20 cellular contexts compared by ENCODE assay signal in genomic region chr5:149610583-149611250, GRCh38. TPM values are rescaled to one million over a fixed set of nuclear protein-coding genes. Genes with fewer than 3 reads are reported as not detected.
DNase-seq lines count a peak whose midpoint lies in the region; TF ChIP-seq lines count a peak whose summit lies in the region.
"Had no signal": no experiment of that assay in that cellular context is flagged by ENCODE, and none has a peak within 500 bp of the region (broad histone marks: within the 10 kb centered on the region; RNA-seq: fewer than 3 reads in every experiment).

No MANE protein-coding gene starts in this region.

- no peak overlapping the region for H3K4me3 ChIP-seq in tibial nerve
- H3K4me3 ChIP-seq: esophagus squamous epithelium, pancreas had no signal

- TF ChIP-seq EP300 in tibial nerve (IDR thresholded peaks at IDR 0.05): no peak

- H3K27ac ChIP-seq in tibial nerve: peak overlapping the region in 3 of 4 donors; percentile 5 to 59 (median 36)
- H3K27ac ChIP-seq: pancreas had no signal

- TF ChIP-seq CTCF in chondrocyte (IDR thresholded peaks at IDR 0.05): no peak
- no peak for TF ChIP-seq CTCF in tibial nerve (IDR thresholded peaks at IDR 0.05)

- intact Hi-C loops in activated T-helper 1 cell treated with anti-CD3 and anti-CD28 coated beads, Interleukin-12 subunit alpha, Interleukin-12 subunit beta, Interleukin-2, Interleukin-4 antibody, amounts not matched to agents 30 ng/mL and 10 ng/mL and 1 ng/mL, durations not matched to agents 14 hours and 24 hours and 36 hours (cut with micrococcal nuclease): no loop called here

- peaks cover 0 to 79% (median 0%) of the 10 kb centered on the region in 3 donors for H3K36me3 ChIP-seq in tibial nerve

- no peaks in the 10 kb centered on the region for H3K27me3 Mint-ChIP-seq in chondrocyte (ENCODE audit: low read depth)
- peaks cover 2% of the 10 kb centered on the region for H3K27me3 Mint-ChIP-seq in activated T-helper 1 cell treated with anti-CD3 and anti-CD28 coated beads, Interleukin-12 subunit alpha, Interleukin-12 subunit beta, Interleukin-2, Interleukin-4 antibody, amounts not matched to agents 30 ng/mL and 10 ng/mL and 1 ng/mL, durations not matched to agents 14 hours and 24 hours and 36 hours (ENCODE audit: insufficient read depth)
- H3K27me3 Mint-ChIP-seq: T-helper 17 cell had no signal

- peaks cover 0 to 24% (median 6%) of the 10 kb centered on the region in 4 donors for H3K4me1 ChIP-seq in tibial nerve
- H3K4me1 ChIP-seq: pancreas had no signal

- H3K9me3 ChIP-seq in tibial nerve: no peaks in the 10 kb centered on the region
- H3K9me3 ChIP-seq: Caco-2, pancreas had no signal

- H3K4me1 Mint-ChIP-seq in chondrocyte (ENCODE audit: low read depth): peaks cover 35% of the 10 kb centered on the region
- H3K4me1 Mint-ChIP-seq in activated T-helper 1 cell treated with anti-CD3 and anti-CD28 coated beads, Interleukin-12 subunit alpha, Interleukin-12 subunit beta, Interleukin-2, Interleukin-4 antibody, amounts not matched to agents 30 ng/mL and 10 ng/mL and 1 ng/mL, durations not matched to agents 14 hours and 24 hours and 36 hours (ENCODE audit: low read depth): peaks cover 16% of the 10 kb centered on the region

- TF ChIP-seq POLR2A in tibial nerve (IDR thresholded peaks at IDR 0.05): no peak

- DNase-seq in OCI-M1 (lab: John Stamatoyannopoulos, UW) (peak; percentile 43), chondrocyte (ENCODE audit: low spot score) (no peak), myocyte (ENCODE audit: low read depth) (peak; percentile 27), tibial nerve (ENCODE audit: low spot score in 2 of 2) (no peak), DMS79 (lab: John Stamatoyannopoulos, UW) (no peak), AG08396 (ENCODE audit: low spot score) (no peak)
- no peak for DNase-seq in stimulated activated CD4-positive, alpha-beta T cell treated with anti-CD3 and anti-CD28 coated beads, Interleukin-2, amount 100 ng/mL, for 48 hours
- no peak for DNase-seq in activated T-helper 1 cell treated with anti-CD3 and anti-CD28 coated beads, Interleukin-12 subunit alpha, Interleukin-12 subunit beta, Interleukin-2, Interleukin-4 antibody, amounts not matched to agents 30 ng/mL and 10 ng/mL and 1 ng/mL, durations not matched to agents 14 hours and 24 hours and 36 hours (ENCODE audit: low spot score)
- DNase-seq: activated CD8-positive, alpha-beta memory T cell treated with anti-CD3 and anti-CD28 coated beads, Interleukin-2, amount 50 U/mL, for 48 hours; activated naive CD4-positive, alpha-beta T cell; Caco-2; esophagus squamous epithelium; GF-D8; islet precursor cell; NCI-H2029; NCI-H446 treated with DMSO at 0.1 percent for 48 hours; pancreas; SHP77 treated with DMSO at 0.1 percent for 48 hours; stimulated activated naive CD4-positive, alpha-beta T cell treated with Interleukin-2 at 50 U/mL for 16 hours; T-helper 17 cell had no signal

- H3K4me3 Mint-ChIP-seq in chondrocyte (ENCODE audit: unreplicated experiment): no peak overlapping the region
- no peak overlapping the region for H3K4me3 Mint-ChIP-seq in activated T-helper 1 cell treated with anti-CD3 and anti-CD28 coated beads, Interleukin-12 subunit alpha, Interleukin-12 subunit beta, Interleukin-2, Interleukin-4 antibody, amounts not matched to agents 30 ng/mL and 10 ng/mL and 1 ng/mL, durations not matched to agents 14 hours and 24 hours and 36 hours
- H3K4me3 Mint-ChIP-seq: T-helper 17 cell had no signal

- peaks cover 4% of the 10 kb centered on the region for H3K9me3 Mint-ChIP-seq in chondrocyte (ENCODE audit: low read depth)
- H3K9me3 Mint-ChIP-seq in activated T-helper 1 cell treated with anti-CD3 and anti-CD28 coated beads, Interleukin-12 subunit alpha, Interleukin-12 subunit beta, Interleukin-2, Interleukin-4 antibody, amounts not matched to agents 30 ng/mL and 10 ng/mL and 1 ng/mL, durations not matched to agents 14 hours and 24 hours and 36 hours: no peaks in the 10 kb centered on the region

- WGBS in tibial nerve, 2 donors: 96 to 97% methylated on average over 4 of the region's 4 CpGs

- no peaks in the 10 kb centered on the region for H3K27me3 ChIP-seq in tibial nerve
- H3K27me3 ChIP-seq: esophagus squamous epithelium, pancreas had no signal

- peaks cover 6% of the 10 kb centered on the region for H3K36me3 Mint-ChIP-seq in chondrocyte (ENCODE audit: low read depth)
- H3K36me3 Mint-ChIP-seq in activated T-helper 1 cell treated with anti-CD3 and anti-CD28 coated beads, Interleukin-12 subunit alpha, Interleukin-12 subunit beta, Interleukin-2, Interleukin-4 antibody, amounts not matched to agents 30 ng/mL and 10 ng/mL and 1 ng/mL, durations not matched to agents 14 hours and 24 hours and 36 hours (ENCODE audit: low read depth): peaks cover 2% of the 10 kb centered on the region

- H3K27ac Mint-ChIP-seq in chondrocyte (ENCODE audit: unreplicated experiment): peak overlapping the region; percentile 37
- no peak overlapping the region for H3K27ac Mint-ChIP-seq in activated T-helper 1 cell treated with anti-CD3 and anti-CD28 coated beads, Interleukin-12 subunit alpha, Interleukin-12 subunit beta, Interleukin-2, Interleukin-4 antibody, amounts not matched to agents 30 ng/mL and 10 ng/mL and 1 ng/mL, durations not matched to agents 14 hours and 24 hours and 36 hours
- H3K27ac Mint-ChIP-seq: T-helper 17 cell had no signal

RNA-seq across cellular contexts. Expression of gene ARHGEF37, which starts 29.4 kb away (rescaled TPM):
- total RNA-seq in chondrocyte: 5.8 to 16.8 TPM (median 6.0 TPM) in 3 replicates
- 3.1 and 8.3 TPM in 2 replicates for total RNA-seq in myocyte
- polyA plus RNA-seq in myocyte (2012): 5.7 TPM
- 10 to 100 TPM; 28.8 to 73.7 (median 62.7) TPM for total RNA-seq in tibial nerve
- 0.70 and 0.86 TPM in 2 replicates for total RNA-seq in activated T-helper 1 cell treated with anti-CD3 and anti-CD28 coated beads, Interleukin-12 subunit alpha, Interleukin-12 subunit beta, Interleukin-2, Interleukin-4 antibody, amounts not matched to agents 30 ng/mL and 10 ng/mL and 1 ng/mL, durations not matched to agents 14 hours and 24 hours and 36 hours

RNA-seq across cellular contexts. Expression of gene CSNK1A1, which starts 59.5 kb away (rescaled TPM):
- 214 to 227 TPM (median 224 TPM) in 3 replicates for total RNA-seq in chondrocyte
- 287 and 364 TPM in 2 replicates for total RNA-seq in myocyte
- 143 TPM for polyA plus RNA-seq in myocyte (2012)
- 100 to 1,000 TPM; 146 to 200 (median 166) TPM for total RNA-seq in tibial nerve
- total RNA-seq in activated T-helper 1 cell treated with anti-CD3 and anti-CD28 coated beads, Interleukin-12 subunit alpha, Interleukin-12 subunit beta, Interleukin-2, Interleukin-4 antibody, amounts not matched to agents 30 ng/mL and 10 ng/mL and 1 ng/mL, durations not matched to agents 14 hours and 24 hours and 36 hours: 195 and 205 TPM in 2 replicates

Comparison
In these comparisons a context has a peak if more than half of its experiments do, and no peak if none do; other contexts are left out.
1. DNase-seq: peak in OCI-M1 (single experiment) and myocyte (single experiment); none in chondrocyte (single experiment), tibial nerve (0 of 2), DMS79 (single experiment), AG08396 (single experiment), stimulated activated CD4-positive, alpha-beta T cell treated with anti-CD3 and anti-CD28 coated beads, Interleukin-2, amount 100 ng/mL, for 48 hours (0 of 2) and activated T-helper 1 cell treated with anti-CD3 and anti-CD28 coated beads, Interleukin-12 subunit alpha, Interleukin-12 subunit beta, Interleukin-2, Interleukin-4 antibody, amounts not matched to agents 30 ng/mL and 10 ng/mL and 1 ng/mL, durations not matched to agents 14 hours and 24 hours and 36 hours (single experiment).